10 cellular contexts compared by ENCODE assay signal in genomic region chr1:62183164-62183855, GRCh38. TPM values are rescaled to one million over a fixed set of nuclear protein-coding genes. Genes with fewer than 3 reads are reported as not detected.
DNase-seq lines count a peak whose midpoint lies in the region; ATAC-seq and TF ChIP-seq lines count a peak whose summit lies in the region.
"Not testable (repeated sequence)": the region's sequence is repeated elsewhere in the genome, so short reads cannot be mapped to it uniquely, and the experiment has no call there.
"Had no signal": no experiment of that assay in that cellular context is flagged by ENCODE, and none has a peak within 500 bp of the region (broad histone marks: within the 10 kb centered on the region; RNA-seq: fewer than 3 reads in every experiment).

No MANE protein-coding gene starts in this region.

- not testable (repeated sequence) for H3K18ac ChIP-seq in IMR-90 (ENCODE audit: low read depth, low read length)
- peak overlapping the region; percentile 79 for H3K18ac ChIP-seq in neuronal stem cell (ENCODE audit: low read length)

- H2BK20ac ChIP-seq in IMR-90 (ENCODE audit: low read depth, low read length), result not testable (repeated sequence)

- H4K8ac ChIP-seq in IMR-90 (ENCODE audit: low read depth in 2 of 2, low read length in 2 of 2); neuronal stem cell (ENCODE audit: low read depth, low read length): not testable (repeated sequence)

- H3K4ac ChIP-seq in IMR-90 (ENCODE audit: low read depth, low read length); neuronal stem cell (ENCODE audit: low read length): not testable (repeated sequence)

- not testable (repeated sequence) for TF ChIP-seq POLR2A in IMR-90 (IDR thresholded peaks at IDR 0.05; ENCODE audit: low read depth, low read length)

- H3K36me3 Mint-ChIP-seq in WTC11, type B pancreatic cell: not testable (repeated sequence)

- not testable (repeated sequence) for H3K4me2 ChIP-seq in IMR-90 (ENCODE audit: low read depth, low read length); neuronal stem cell (ENCODE audit: insufficient read depth, low read length, poor library complexity, severe bottlenecking)

- H2BK15ac ChIP-seq in IMR-90 (ENCODE audit: low read depth, low read length); neuronal stem cell (ENCODE audit: low read length): not testable (repeated sequence)

- not testable (repeated sequence) for H2AFZ ChIP-seq in IMR-90 (replicated peaks; ENCODE audit: low read length, poor library complexity)
- peak overlapping the region; percentile 53 for H2AFZ ChIP-seq in neuronal stem cell (ENCODE audit: low read length)

- H3K4me1 Mint-ChIP-seq in WTC11, result peaks cover 62% of the 10 kb centered on the region
- H3K4me1 Mint-ChIP-seq in type B pancreatic cell (ENCODE audit: unreplicated experiment), result peaks cover 43% of the 10 kb centered on the region

- not testable (repeated sequence) for H3K9me3 Mint-ChIP-seq in WTC11, type B pancreatic cell

- not testable (repeated sequence) for H3K23ac ChIP-seq in IMR-90 (ENCODE audit: low read depth, low read length); neuronal stem cell (ENCODE audit: low read depth, low read length, poor library complexity)

- H2BK5ac ChIP-seq in IMR-90 (ENCODE audit: low read depth, low read length, poor library complexity, severe bottlenecking); neuronal stem cell (ENCODE audit: low read length): not testable (repeated sequence)

- TF ChIP-seq CTCF in IMR-90 (conservative IDR thresholded peaks at IDR 0.05; ENCODE audit: low read depth, low read length); WTC11 (IDR thresholded peaks at IDR 0.05); fibroblast of villous mesenchyme (IDR thresholded peaks at IDR 0.05; ENCODE audit: insufficient read depth, low read depth, low read length); type B pancreatic cell (conservative IDR thresholded peaks at IDR 0.05): not testable (repeated sequence)

- H3K4me3 Mint-ChIP-seq in WTC11, result peak overlapping the region; percentile 47
- H3K4me3 Mint-ChIP-seq in type B pancreatic cell, result not testable (repeated sequence)

- not testable (repeated sequence) for H3K9me3 ChIP-seq in ES-I3 (ENCODE audit: control insufficient read depth, insufficient read depth, low read length); IMR-90 (ENCODE audit: control insufficient read depth, insufficient read depth, low read length); neuronal stem cell (replicated peaks in 1 of 2; ENCODE audit: control insufficient read depth in 2 of 2, insufficient read depth in 1 of 2, low read depth in 1 of 2, low read length in 2 of 2)

- DNase-seq in IMR-90; WTC11 (ENCODE audit: low spot score); fibroblast of villous mesenchyme (ENCODE audit: low read depth); neuronal stem cell (ENCODE audit: low spot score); type B pancreatic cell (ENCODE audit: extremely low spot score, unreplicated experiment): not testable (repeated sequence)
- DNase-seq in NCI-H524 treated with DMSO at 0.1 percent for 48 hours (lab: John Stamatoyannopoulos, UW), result peak; percentile 78
- peak; percentile 45 for DNase-seq in left kidney (ENCODE audit: low read depth, low spot score)

- H3K4me3 ChIP-seq in IMR-90 (ENCODE audit: insufficient read depth, low read depth, low read length), result peak overlapping the region; percentile 34; the same call in 1 of the 2 replicates
- H3K4me3 ChIP-seq in fibroblast of villous mesenchyme (ENCODE audit: low read depth, low read length), result peak overlapping the region; percentile 33
- H3K4me3 ChIP-seq in neuronal stem cell (ENCODE audit: low read length in 2 of 2), result not testable (repeated sequence)

- H3K79me1 ChIP-seq in IMR-90 (ENCODE audit: low read depth in 1 of 2, low read length in 2 of 2); neuronal stem cell (ENCODE audit: low read depth, low read length): not testable (repeated sequence)

- ATAC-seq in IMR-90 (ENCODE audit: low read depth), result not testable (repeated sequence)
- ATAC-seq in WTC11, result peak; percentile 39

- WGBS in IMR-90 (ENCODE audit: extremely low coverage in 2 of 2, insufficient read length in 1 of 2), 2 experiments, result no CpG with 5 or more reads among the region's 7 CpGs
- WGBS in neuronal stem cell (ENCODE audit: extremely low coverage in 2 of 2, insufficient read length in 2 of 2, insufficient replicate concordance in 1 of 2), 2 donors, result no CpG with 5 or more reads among the region's 7 CpGs

- H2BK12ac ChIP-seq in neuronal stem cell (ENCODE audit: low read length), result not testable (repeated sequence)

- H4K91ac ChIP-seq in IMR-90 (ENCODE audit: insufficient read depth, low read depth, low read length); neuronal stem cell (ENCODE audit: low read depth, low read length, poor library complexity): not testable (repeated sequence)

- peak overlapping the region; percentile 8; the same call in 1 of the 2 replicates for H3K9ac ChIP-seq in ES-I3 (ENCODE audit: low read depth, low read length)
- H3K9ac ChIP-seq in IMR-90 (ENCODE audit: low read depth, low read length); neuronal stem cell (ENCODE audit: low read depth, low read length, poor library complexity): not testable (repeated sequence)

- H2AK9ac ChIP-seq in IMR-90 (replicated peaks; ENCODE audit: low read depth, low read length, poor library complexity), result not testable (repeated sequence)

- POLR2A ChIA-PET in IMR-90 (lab: Charles Lee; ENCODE audit: unreplicated experiment), result not testable (repeated sequence)
- POLR2A ChIA-PET in WTC11 (lab: Charles Lee), result interaction anchor here (1.0 to 2.3 kb wide), 3 partner anchors 15 to 25 kb away, joined by 4 to 11 read pairs (median 4); no protein-coding TSS in a partner anchor

- peaks cover 41% of the 10 kb centered on the region for H3K4me1 ChIP-seq in ES-I3 (ENCODE audit: insufficient read depth, low read length)
- H3K4me1 ChIP-seq in IMR-90 (ENCODE audit: control insufficient read depth, insufficient read depth, low read length), result not testable (repeated sequence)
- H3K4me1 ChIP-seq in neuronal stem cell (ENCODE audit: control insufficient read depth in 2 of 2, insufficient read depth in 1 of 2, low read depth in 1 of 2, low read length in 2 of 2), result peaks cover 0 to 10% of the 10 kb centered on the region in 2 donors

- not testable (repeated sequence) for H3K36me3 ChIP-seq in ES-I3 (ENCODE audit: insufficient read depth, low read length); IMR-90 (ENCODE audit: control insufficient read depth, insufficient read depth, low read length); neuronal stem cell (replicated peaks in 1 of 2; ENCODE audit: control insufficient read depth in 2 of 2, insufficient read depth in 2 of 2, low read length in 2 of 2)

- not testable (repeated sequence) for H2BK120ac ChIP-seq in IMR-90 (ENCODE audit: low read depth, low read length); neuronal stem cell (ENCODE audit: low read depth, low read length)

- not testable (repeated sequence) for H3K9me1 ChIP-seq in IMR-90 (ENCODE audit: insufficient read depth, low read length)

- H3K56ac ChIP-seq in IMR-90 (ENCODE audit: extremely low read depth, insufficient read depth, low read length), result not testable (repeated sequence)

- not testable (repeated sequence) for H3K27ac ChIP-seq in IMR-90 (ENCODE audit: insufficient read depth, low read length)
- peak overlapping the region; percentile 79 for H3K27ac ChIP-seq in neuronal stem cell (replicated peaks; ENCODE audit: low read length)

- H3K14ac ChIP-seq in IMR-90 (replicated peaks; ENCODE audit: low read depth, low read length); neuronal stem cell (ENCODE audit: low read length): not testable (repeated sequence)

- dilution Hi-C loops in IMR-90 (cut with HindIII; ENCODE audit: low sequenced_read_pairs, unreplicated experiment), result not testable (repeated sequence)

- H3K27ac Mint-ChIP-seq in WTC11 (peak overlapping the region; percentile 94), type B pancreatic cell (peak overlapping the region; percentile 2)

- H3K27me3 Mint-ChIP-seq in WTC11 (ENCODE audit: low read depth); type B pancreatic cell: not testable (repeated sequence)

- CTCF ChIA-PET in IMR-90 (lab: Yijun Ruan, JAX), result not testable (repeated sequence)
- CTCF ChIA-PET in WTC11 (lab: Charles Lee), result interaction anchor here (1.5 kb wide), 1 partner anchor 15 kb away, joined by 4 read pairs; no protein-coding TSS in a partner anchor

- H4K5ac ChIP-seq in IMR-90 (ENCODE audit: low read depth, low read length), result not testable (repeated sequence)

- not testable (repeated sequence) for H2AK5ac ChIP-seq in IMR-90 (ENCODE audit: low read depth, low read length); neuronal stem cell (ENCODE audit: low read depth, low read length)

- BruUV-seq in IMR-90 (replicated peaks; lab: Mats Ljungman, UMichigan), result not testable (repeated sequence)

- not testable (repeated sequence) for H3K27me3 ChIP-seq in IMR-90 (ENCODE audit: control insufficient read depth, insufficient read depth, low read length); neuronal stem cell (ENCODE audit: control insufficient read depth in 3 of 3, insufficient read depth in 3 of 3, low read depth in 1 of 3, low read length in 3 of 3)

- not testable (repeated sequence) for TF ChIP-seq RAD21 in IMR-90 (IDR thresholded peaks at IDR 0.05; ENCODE audit: low read length)

- in situ Hi-C loops in IMR-90 (cut with MboI; ENCODE audit: low sequenced_read_pairs), result loop anchor here (25.0 kb wide), 1 partner anchor 554 kb away; no protein-coding TSS in a partner anchor

- not testable (repeated sequence) for H4K20me1 ChIP-seq in IMR-90 (ENCODE audit: insufficient read depth, low read length)

- intact Hi-C loops in IMR-90 (cut with micrococcal nuclease), result not testable (repeated sequence)

TF ChIP-seq in WTC11, 78 proteins besides CTCF, POLR2A, EP300 and RAD21 (continues in another document):
- peak; percentile 58 for TF ChIP-seq TEAD1 (CRISPR knock-in tag; IDR thresholded peaks at IDR 0.05)

RNA-seq across cellular contexts. Expression of gene L1TD1, which starts 11.3 kb away (rescaled TPM):
- total RNA-seq in IMR-90 (2012; rRNA removed) (not detected in 2 replicates), WTC11 (2021) (296 to 319 TPM (median 303 TPM) in 3 replicates), fibroblast of villous mesenchyme (under 0.01 TPM in 1 of 2 replicates, not detected in the other), type B pancreatic cell (ENCODE audit: low replicate concordance) (2.9 and 6.2 TPM in 2 replicates)
- not detected in 2 replicates for polyA plus RNA-seq in IMR-90 (2012; rRNA removed)
- polyA plus RNA-seq in IMR-90 (2012; cell fraction: cytosol; rRNA removed), result not detected in 2 replicates
- not detected in 2 replicates for polyA plus RNA-seq in IMR-90 (2012; cell fraction: nucleus; rRNA removed; ENCODE audit: low replicate concordance)
- 19.1 TPM for polyA plus RNA-seq in neuronal stem cell (2013, experiment 1 of 2)
- 19.3 TPM for polyA plus RNA-seq in neuronal stem cell (2013, experiment 2 of 2)
- total RNA-seq: CD8-positive, alpha-beta memory T cell; M059J had no signal
- polyA plus RNA-seq: CD8-positive, alpha-beta memory T cell had no signal

Comparison
In these comparisons a context has a peak if more than half of its experiments do, and no peak if none do; other contexts are left out.
1. RNA of gene L1TD1, which starts 11.3 kb away (total RNA-seq): 296 to 319 TPM in WTC11; 2.9 to 6.2 TPM in type B pancreatic cell, not detected in IMR-90 and under 0.01 TPM in fibroblast of villous mesenchyme; every median in the first group is over 10 times any median in the second.